19 cellular contexts compared by ENCODE assay signal in the genomic region with DNA sequence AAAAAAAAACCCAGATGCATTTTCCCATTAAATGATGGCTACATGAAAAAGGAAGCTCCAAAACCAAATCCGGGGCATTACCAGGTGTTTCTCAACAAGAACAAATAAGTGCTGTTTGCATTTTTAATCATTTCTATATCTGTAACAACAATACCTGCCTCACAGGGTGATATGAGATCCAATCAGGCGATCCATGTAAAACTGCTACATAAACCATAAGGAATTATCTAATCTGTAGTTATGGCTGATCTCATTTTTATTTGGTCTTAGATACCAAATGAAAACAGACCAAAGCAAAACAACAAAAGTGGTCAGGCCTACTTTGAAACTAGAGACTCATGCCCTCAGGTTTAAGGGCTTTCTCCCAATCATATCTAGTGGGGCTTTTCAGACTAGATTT. TPM values are rescaled to one million over a fixed set of nuclear protein-coding genes. Genes with fewer than 3 reads are reported as not detected.
DNase-seq lines count a peak whose midpoint lies in the region; ATAC-seq and TF ChIP-seq lines count a peak whose summit lies in the region.
"Had no signal": no experiment of that assay in that cellular context is flagged by ENCODE, and none has a peak within 500 bp of the region (broad histone marks: within the 10 kb centered on the region; RNA-seq: fewer than 3 reads in every experiment).

No MANE protein-coding gene starts in this region.

- peak overlapping the region in 7 of 8 donors; percentile 25 to 97 (median 57) for H3K27ac Mint-ChIP-seq in CD8-positive, alpha-beta memory T cell
- peak overlapping the region; percentile 30 for H3K27ac Mint-ChIP-seq in activated B cell treated with CpG ODN at 0.5 μM for 24 hours
- peak overlapping the region; percentile 61 to 96 (median 89) for H3K27ac Mint-ChIP-seq in naive thymus-derived CD4-positive, alpha-beta T cell

- peaks cover 93% of the 10 kb centered on the region for H3K79me2 ChIP-seq in hepatocyte

- ATAC-seq in activated B cell treated with CpG ODN at 0.5 μM for 24 hours (ENCODE audit: low read depth) (no peak), esophagus mucosa (no peak)
- no peak for ATAC-seq in naive thymus-derived CD4-positive, alpha-beta T cell
- ATAC-seq: left colon had no signal

- peaks cover 89 to 96% (median 92%) of the 10 kb centered on the region in 3 donors for H3K4me1 Mint-ChIP-seq in CD8-positive, alpha-beta memory T cell
- peaks cover 93% of the 10 kb centered on the region for H3K4me1 Mint-ChIP-seq in activated B cell treated with CpG ODN at 0.5 μM for 24 hours
- peaks cover 71 to 98% (median 88%) of the 10 kb centered on the region in 7 donors for H3K4me1 Mint-ChIP-seq in naive thymus-derived CD4-positive, alpha-beta T cell

- no peak overlapping the region for H3K4me2 ChIP-seq in hepatocyte

- peaks cover 10 to 39% (median 22%) of the 10 kb centered on the region in 3 donors for H3K36me3 Mint-ChIP-seq in CD8-positive, alpha-beta memory T cell
- H3K36me3 Mint-ChIP-seq in activated B cell treated with CpG ODN at 0.5 μM for 24 hours (ENCODE audit: low read depth) = peaks cover 33% of the 10 kb centered on the region
- H3K36me3 Mint-ChIP-seq in naive thymus-derived CD4-positive, alpha-beta T cell = peaks cover 6 to 51% (median 27%) of the 10 kb centered on the region in 5 donors

- POLR2A ChIA-PET in CD8-positive, alpha-beta memory T cell (lab: Charles Lee) = interaction anchor here (0.7 to 1.0 kb wide), 3 partner anchors 26 to 43 kb away, joined by 5 to 6 read pairs (median 5); no protein-coding TSS in a partner anchor
- POLR2A ChIA-PET in activated B cell treated with CpG ODN at 0.5 μM for 24 hours (lab: Charles Lee) = interaction anchor here (0.6 to 2.9 kb wide), 3 partner anchors 9 to 46 kb away, joined by 3 to 19 read pairs (median 4); a partner anchor contains a TSS
- POLR2A ChIA-PET in naive thymus-derived CD4-positive, alpha-beta T cell (lab: Charles Lee) = interaction anchor here (0.6 to 3.3 kb wide), 8 partner anchors 9 to 998 kb away, joined by 3 to 18 read pairs (median 4); no protein-coding TSS in a partner anchor

- H3K27me3 ChIP-seq in CD8-positive, alpha-beta memory T cell (ENCODE audit: insufficient read depth, low read length, poor library complexity, severe bottlenecking) = no peaks in the 10 kb centered on the region
- no peaks in the 10 kb centered on the region for H3K27me3 ChIP-seq in naive thymus-derived CD4-positive, alpha-beta T cell (ENCODE audit: control insufficient read depth in 2 of 2, insufficient read depth in 2 of 2, low read length in 2 of 2)
- H3K27me3 ChIP-seq in hepatocyte = no peaks in the 10 kb centered on the region
- H3K27me3 ChIP-seq: esophagus squamous epithelium had no signal

- DNase-seq in DMS53 (lab: John Stamatoyannopoulos, UW) (peak; percentile 39), DMS53 treated with DMSO at 0.1 percent for 48 hours (lab: John Stamatoyannopoulos, UW; ENCODE audit: unreplicated experiment) (no peak), activated B cell treated with CpG ODN at 0.5 μM for 24 hours (no peak), SK-N-DZ (ENCODE audit: low spot score) (no peak), hepatocyte (ENCODE audit: low spot score) (no peak)
- DNase-seq in CD8-positive, alpha-beta memory T cell = no peak
- no peak for DNase-seq in naive thymus-derived CD4-positive, alpha-beta T cell
- DNase-seq: 8988T; activated CD8-positive, alpha-beta memory T cell treated with anti-CD3 and anti-CD28 coated beads, Interleukin-2, amount 50 U/mL, for 4 hours; amniotic stem cell; esophagus squamous epithelium; GM23248; Kasumi-1; left colon; NCI-H1930; NCI-H774; Right ventricle myocardium superior; stimulated activated CD4-positive, alpha-beta T cell treated with anti-CD3 and anti-CD28 coated beads, Interleukin-4, amount 100 ng/mL, for 1 hour had no signal

- H3K9me3 Mint-ChIP-seq in CD8-positive, alpha-beta memory T cell = no peaks in the 10 kb centered on the region
- peaks cover 3% of the 10 kb centered on the region for H3K9me3 Mint-ChIP-seq in activated B cell treated with CpG ODN at 0.5 μM for 24 hours
- H3K9me3 Mint-ChIP-seq in naive thymus-derived CD4-positive, alpha-beta T cell = peaks cover 0 to 2% (median 0%) of the 10 kb centered on the region in 11 donors

- H4K20me1 ChIP-seq in hepatocyte (ENCODE audit: insufficient read depth, poor library complexity, severe bottlenecking) = peaks cover 10% of the 10 kb centered on the region

- no peak overlapping the region for H2AFZ ChIP-seq in hepatocyte
- H2AFZ ChIP-seq: GM23248 had no signal

- no peak overlapping the region for H3K27ac ChIP-seq in CD8-positive, alpha-beta memory T cell (ENCODE audit: low read depth, low read length)
- peak overlapping the region; percentile 59 for H3K27ac ChIP-seq in naive thymus-derived CD4-positive, alpha-beta T cell (ENCODE audit: low read depth, low read length)
- H3K27ac ChIP-seq in hepatocyte = no peak overlapping the region
- H3K27ac ChIP-seq: esophagus squamous epithelium, GM23248 had no signal

- WGBS in hepatocyte (ENCODE audit: low lambda C conversion rate, missing lambda C conversion rate) = 68% methylated on average over 2 of the region's 2 CpGs

- no peak overlapping the region for H3K4me3 ChIP-seq in CD8-positive, alpha-beta memory T cell (ENCODE audit: low read length)
- H3K4me3 ChIP-seq in naive thymus-derived CD4-positive, alpha-beta T cell (ENCODE audit: low read length) = no peak overlapping the region
- no peak overlapping the region for H3K4me3 ChIP-seq in hepatocyte
- H3K4me3 ChIP-seq: esophagus squamous epithelium, GM23248 had no signal

- intact Hi-C loops in activated B cell treated with CpG ODN at 0.5 μM for 24 hours (cut with micrococcal nuclease) = no loop called here
- intact Hi-C loops in naive thymus-derived CD4-positive, alpha-beta T cell (cut with micrococcal nuclease) = no loop called here

- H3K9me3 ChIP-seq in CD8-positive, alpha-beta memory T cell (ENCODE audit: low read length) = no peaks in the 10 kb centered on the region
- H3K9me3 ChIP-seq in naive thymus-derived CD4-positive, alpha-beta T cell (ENCODE audit: control insufficient read depth in 2 of 3, low read length in 3 of 3) = no peaks in the 10 kb centered on the region
- H3K9me3 ChIP-seq in hepatocyte (ENCODE audit: low read depth) = no peaks in the 10 kb centered on the region
- H3K9me3 ChIP-seq: esophagus squamous epithelium had no signal

- no peaks in the 10 kb centered on the region for H3K9me2 ChIP-seq in hepatocyte (replicated peaks; ENCODE audit: insufficient read depth)

- no peak for TF ChIP-seq CTCF in activated B cell treated with CpG ODN at 0.5 μM for 24 hours (IDR thresholded peaks at IDR 0.05)
- no peak for TF ChIP-seq CTCF in hepatocyte (IDR thresholded peaks at IDR 0.05; ENCODE audit: poor library complexity)

- H3K27me3 Mint-ChIP-seq in CD8-positive, alpha-beta memory T cell = peaks cover 0 to 2% of the 10 kb centered on the region in 2 donors
- H3K27me3 Mint-ChIP-seq in activated B cell treated with CpG ODN at 0.5 μM for 24 hours = no peaks in the 10 kb centered on the region
- H3K27me3 Mint-ChIP-seq in naive thymus-derived CD4-positive, alpha-beta T cell = no peaks in the 10 kb centered on the region

- CTCF ChIA-PET in CD8-positive, alpha-beta memory T cell (lab: Charles Lee) = interaction anchor here (1.0 kb wide), 1 partner anchor 86 kb away, joined by 3 read pairs; no protein-coding TSS in a partner anchor
- CTCF ChIA-PET in activated B cell treated with CpG ODN at 0.5 μM for 24 hours (lab: Charles Lee) = no interaction called here
- CTCF ChIA-PET in naive thymus-derived CD4-positive, alpha-beta T cell (lab: Charles Lee) = interaction anchor here (1.1 to 1.4 kb wide), 2 partner anchors 32 to 34 kb away, joined by 3 to 4 read pairs; no protein-coding TSS in a partner anchor

- peaks cover 83% of the 10 kb centered on the region for H3K4me1 ChIP-seq in CD8-positive, alpha-beta memory T cell (ENCODE audit: insufficient read depth, low read length)
- H3K4me1 ChIP-seq in naive thymus-derived CD4-positive, alpha-beta T cell (ENCODE audit: control insufficient read depth in 2 of 2, insufficient read depth in 2 of 2, low read length in 2 of 2) = peaks cover 57 to 76% of the 10 kb centered on the region in 2 donors
- H3K4me1 ChIP-seq in hepatocyte (ENCODE audit: insufficient read depth) = peaks cover 13% of the 10 kb centered on the region

- peak overlapping the region in 3 of 7 donors; percentile 2 to 33 (median 29) for H3K4me3 Mint-ChIP-seq in CD8-positive, alpha-beta memory T cell
- H3K4me3 Mint-ChIP-seq in activated B cell treated with CpG ODN at 0.5 μM for 24 hours = no peak overlapping the region
- H3K4me3 Mint-ChIP-seq in naive thymus-derived CD4-positive, alpha-beta T cell = peak overlapping the region in 9 of 10 donors; percentile 1 to 77 (median 16)

- H3K36me3 ChIP-seq in CD8-positive, alpha-beta memory T cell (ENCODE audit: insufficient read depth, low read length) = no peaks in the 10 kb centered on the region
- peaks cover 0 to 6% (median 0%) of the 10 kb centered on the region in 3 experiments for H3K36me3 ChIP-seq in naive thymus-derived CD4-positive, alpha-beta T cell (ENCODE audit: control insufficient read depth in 2 of 3, insufficient read depth in 3 of 3, low read length in 3 of 3)
- no peaks in the 10 kb centered on the region for H3K36me3 ChIP-seq in hepatocyte (replicated peaks; ENCODE audit: insufficient read depth, low read depth)

RNA-seq across cellular contexts. Expression of a gene that starts 28.3 kb away (rescaled TPM):
- total RNA-seq in CD8-positive, alpha-beta memory T cell = 100 to 1,000 TPM; 228 to 234 TPM
- polyA plus RNA-seq in CD8-positive, alpha-beta memory T cell = 96.8 TPM
- total RNA-seq in activated B cell treated with CpG ODN at 0.5 μM for 24 hours (212 and 236 TPM in 2 replicates), esophagus mucosa (82.7 TPM), hepatocyte (49.7 and 111 TPM in 2 replicates)
- total RNA-seq in naive thymus-derived CD4-positive, alpha-beta T cell = 100 to 1,000 TPM; 232 to 437 (median 385) TPM
- 100 to 1,000 TPM in 1 of 2 donors, 10 to 100 TPM in 1; 89.5 to 144 TPM for polyA plus RNA-seq in naive thymus-derived CD4-positive, alpha-beta T cell
- polyA plus RNA-seq in SK-N-DZ (2014; cell fraction: cytosol; rRNA removed) = 90.2 and 119 TPM in 2 replicates
- polyA plus RNA-seq in SK-N-DZ (2014; cell fraction: nucleus; rRNA removed) = 139 and 189 TPM in 2 replicates
- 39.8 and 48.8 TPM in 2 replicates for polyA plus RNA-seq in hepatocyte

Comparison
In these comparisons a context has a peak if more than half of its experiments do, and no peak if none do; other contexts are left out.
1. H3K27ac Mint-ChIP-seq: peak in every context shown above with its lines; median percentile 89 in naive thymus-derived CD4-positive, alpha-beta T cell; 57 in CD8-positive, alpha-beta memory T cell; 30 in activated B cell treated with CpG ODN at 0.5 μM for 24 hours.